ENCODE assay signal across 9 cellular contexts in the genomic region with DNA sequence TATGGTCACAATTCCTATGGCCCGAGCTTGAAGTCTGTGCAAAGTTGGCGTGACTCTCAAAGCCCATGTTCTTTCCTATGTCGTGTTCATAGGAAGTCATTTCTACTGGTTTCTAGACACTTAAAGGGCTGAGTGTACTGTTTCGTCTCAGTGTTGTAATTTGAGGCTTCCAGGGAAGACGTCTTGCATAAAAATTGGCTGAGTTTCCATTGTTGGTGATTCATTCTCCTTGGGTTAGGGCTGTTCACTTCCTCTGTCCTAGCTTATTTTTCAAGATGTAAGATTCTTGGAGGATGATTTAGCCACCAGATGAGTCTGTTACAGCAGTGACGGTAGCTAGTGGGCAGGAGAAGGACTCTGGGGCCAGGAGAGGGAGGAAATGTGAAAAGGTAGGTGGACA. TPM values are rescaled to one million over a fixed set of nuclear protein-coding genes. Genes with fewer than 3 reads are reported as not detected.
DNase-seq lines count a peak whose midpoint lies in the region; ATAC-seq and TF ChIP-seq lines count a peak whose summit lies in the region.
"Had no signal": no experiment of that assay in that cellular context is flagged by ENCODE, and none has a peak within 500 bp of the region (broad histone marks: within the 10 kb centered on the region; RNA-seq: fewer than 3 reads in every experiment).

No MANE protein-coding gene starts in this region.

- TF ChIP-seq CTCF in RWPE1 (conservative IDR thresholded peaks at IDR 0.05; ENCODE audit: low read depth) (no peak), fibroblast of mammary gland (conservative IDR thresholded peaks at IDR 0.05; ENCODE audit: control insufficient read depth, insufficient read depth, low read depth, low read length) (no peak), endothelial cell (IDR thresholded peaks at IDR 0.05; ENCODE audit: unreplicated experiment) (no peak)

- peaks cover 3% of the 10 kb centered on the region for H3K27me3 Mint-ChIP-seq in endothelial cell (ENCODE audit: unreplicated experiment)

- H3K27ac Mint-ChIP-seq in endothelial cell (ENCODE audit: unreplicated experiment) = no peak overlapping the region

- no peaks in the 10 kb centered on the region for H3K4me1 Mint-ChIP-seq in endothelial cell (ENCODE audit: unreplicated experiment)

- ATAC-seq in GM18517 (IDR thresholded peaks at IDR 0.05; ENCODE audit: unreplicated experiment) = no peak

- H3K4me3 ChIP-seq in fibroblast of mammary gland (ENCODE audit: control insufficient read depth, low read depth, low read length) (no peak overlapping the region), skeletal muscle cell (ENCODE audit: low read depth, low read length) (no peak overlapping the region)

- H3K4me3 Mint-ChIP-seq in endothelial cell (ENCODE audit: unreplicated experiment) = no peak overlapping the region

- CTCF ChIA-PET in RWPE1 (lab: Yijun Ruan, JAX) = interaction anchor here (1.0 kb wide), 1 partner anchor 240 kb away, joined by 3 read pairs; no protein-coding TSS in a partner anchor

- peak overlapping the region; percentile 63; the same call in 1 of the 2 replicates for H3K27ac ChIP-seq in RWPE1

- DNase-seq in GM03348 (ENCODE audit: low spot score) (peak; percentile 88), RWPE1 (ENCODE audit: low spot score) (peak; percentile 72), fibroblast of mammary gland (ENCODE audit: low read depth) (peak; percentile 99), skeletal muscle cell (ENCODE audit: low read depth) (peak; percentile 90), NCI-H82 (lab: John Stamatoyannopoulos, UW) (no peak), occipital lobe (lab: John Stamatoyannopoulos, UW) (no peak), endothelial cell (ENCODE audit: low spot score) (no peak)

- H3K36me3 Mint-ChIP-seq in endothelial cell (ENCODE audit: low read depth, unreplicated experiment) = peaks cover 7% of the 10 kb centered on the region

- no peaks in the 10 kb centered on the region for H3K9me3 Mint-ChIP-seq in endothelial cell (ENCODE audit: unreplicated experiment)

- POLR2A ChIA-PET in RWPE1 (lab: Yijun Ruan, JAX; ENCODE audit: low non-redundant PET) = no interaction called here

RNA-seq across cellular contexts. Expression of a gene that starts 43.1 kb away (rescaled TPM):
- total RNA-seq in occipital lobe (0.62 TPM), endothelial cell (ENCODE audit: unreplicated experiment) (14.5 TPM)
- total RNA-seq: lung microvascular endothelial cell had no signal

RNA-seq across cellular contexts. Expression of a gene that starts 55.0 kb away (rescaled TPM):
- 0.47 TPM for total RNA-seq in occipital lobe
- 0.56 TPM for total RNA-seq in endothelial cell (ENCODE audit: unreplicated experiment)
- total RNA-seq: lung microvascular endothelial cell had no signal

Comparison
In these comparisons a context has a peak if more than half of its experiments do, and no peak if none do; other contexts are left out.
1. DNase-seq: peak in GM03348 (single experiment), RWPE1 (single experiment), fibroblast of mammary gland (single experiment) and skeletal muscle cell (single experiment); none in NCI-H82 (single experiment), occipital lobe (single experiment) and endothelial cell (single experiment).